ENCODE assay signal across 8 cellular contexts in genomic region chrX:77638397-77638796, GRCh38.
"Had no signal": no experiment of that assay in that cellular context is flagged by ENCODE, and none has a peak within 500 bp of the region (broad histone marks: within the 10 kb centered on the region; RNA-seq: fewer than 3 reads in every experiment).

No MANE protein-coding gene starts in this region.

- H3K4me3 Mint-ChIP-seq: GM23338, H9, IgD-negative memory B cell had no signal

- H3K9me3 Mint-ChIP-seq: GM23338, IgD-negative memory B cell had no signal

- H3K27ac ChIP-seq: HL-60 had no signal

- ATAC-seq: GM23338 had no signal

- H3K27ac Mint-ChIP-seq: GM23338, H9, IgD-negative memory B cell had no signal

- H3K4me2 ChIP-seq: GM23338 had no signal

- DNase-seq: H9, HCEC 1CT, KG1 had no signal

- H3K4me1 Mint-ChIP-seq: GM23338, H9 had no signal

- FAIRE-seq: H1, H54 had no signal

- H3K27me3 Mint-ChIP-seq: IgD-negative memory B cell had no signal

- H3K4me3 ChIP-seq: GM23338 had no signal

- H2AFZ ChIP-seq: GM23338 had no signal
